ENCODE assay signal across 10 cellular contexts in genomic region chr5:60677831-60678664, GRCh38. TPM values are rescaled to one million over a fixed set of nuclear protein-coding genes. Genes with fewer than 3 reads are reported as not detected.
DNase-seq lines count a peak whose midpoint lies in the region; ATAC-seq and TF ChIP-seq lines count a peak whose summit lies in the region.
"Had no signal": no experiment of that assay in that cellular context is flagged by ENCODE, and none has a peak within 500 bp of the region (broad histone marks: within the 10 kb centered on the region; RNA-seq: fewer than 3 reads in every experiment).

No MANE protein-coding gene starts in this region.

- H3K36me3 ChIP-seq in PC-3 (ENCODE audit: low read depth, low read length), result no peaks in the 10 kb centered on the region
- H3K36me3 ChIP-seq in esophagus squamous epithelium, result no peaks in the 10 kb centered on the region

- no peaks in the 10 kb centered on the region for H3K9me2 ChIP-seq in PC-3 (replicated peaks; ENCODE audit: low read length)

- intact Hi-C loops in PC-3 (cut with micrococcal nuclease), result loop anchor here (1.0 to 2.0 kb wide), 6 partner anchors 21 to 251 kb away; partner anchors contain the start of gene ELOVL7
- intact Hi-C loops in esophagus squamous epithelium (cut with DNase I), result loop anchor here (10.0 kb wide), 1 partner anchor 863 kb away; no protein-coding TSS in a partner anchor
- intact Hi-C loops in sciatic nerve (cut with DNase I), result no loop called here

- no TSS peak for BruUV-seq in PC-3 (replicated peaks; lab: Mats Ljungman, UMichigan)

- DNase-seq in AG20443 (ENCODE audit: low spot score) (peak; percentile 52), GM10266 (ENCODE audit: extremely low spot score) (peak; percentile 25), PC-3 (peak; percentile 82), esophagus squamous epithelium (lab: John Stamatoyannopoulos, UW) (no peak), renal cortical epithelial cell (ENCODE audit: low read depth) (peak; percentile 72), SK-N-DZ (ENCODE audit: low spot score) (no peak), sciatic nerve (ENCODE audit: low spot score) (no peak)

- CTCF ChIA-PET in PC-3 (lab: Charles Lee), result interaction anchor here (0.6 to 0.8 kb wide), 2 partner anchors 10 to 26 kb away, joined by 3 to 5 read pairs; no protein-coding TSS in a partner anchor

- no peak for TF ChIP-seq POLR2A in esophagus squamous epithelium (IDR thresholded peaks at IDR 0.05)

- H3K4me3 ChIP-seq in PC-3 (ENCODE audit: low read length) (peak overlapping the region; percentile 7; the same call in 1 of the 2 replicates), esophagus squamous epithelium (no peak overlapping the region)
- H3K4me3 ChIP-seq: SJCRH30 had no signal

- no peak overlapping the region for H3K9ac ChIP-seq in PC-3 (ENCODE audit: low read length)

- H4K20me1 ChIP-seq in PC-3 (ENCODE audit: low read length), result 0 out of 2 replicates have a peak, but pooled peaks cover 4% of the 10 kb centered on the region

- no peaks in the 10 kb centered on the region for H3K27me3 ChIP-seq in PC-3 (ENCODE audit: low read length)
- H3K27me3 ChIP-seq in esophagus squamous epithelium, result no peaks in the 10 kb centered on the region
- H3K27me3 ChIP-seq: SJCRH30 had no signal

- H3K4me1 ChIP-seq in PC-3 (ENCODE audit: insufficient read depth, low read length) (peaks cover 23% of the 10 kb centered on the region), esophagus squamous epithelium (peaks cover 0 to 7% (median 0%) of the 10 kb centered on the region in 3 donors)

- ATAC-seq in HG02763 (IDR thresholded peaks at IDR 0.05; ENCODE audit: unreplicated experiment) (peak; percentile 68), PC-3 (peak; percentile 91), sciatic nerve (no peak)
- ATAC-seq: naive thymus-derived CD8-positive, alpha-beta T cell had no signal

- peak overlapping the region; percentile 36 for H3K4me2 ChIP-seq in PC-3 (ENCODE audit: low read length)

- H3K27ac ChIP-seq in PC-3 (ENCODE audit: low read length) (peak overlapping the region; percentile 65), esophagus squamous epithelium (no peak overlapping the region)
- H3K27ac ChIP-seq: SJCRH30 had no signal

- H3K9me3 ChIP-seq in PC-3 (ENCODE audit: low read length), result no peaks in the 10 kb centered on the region
- H3K9me3 ChIP-seq in esophagus squamous epithelium, result no peaks in the 10 kb centered on the region
- H3K9me3 ChIP-seq: SJCRH30 had no signal

- no peak overlapping the region for H2AFZ ChIP-seq in PC-3 (ENCODE audit: low read length)

- peaks cover 8% of the 10 kb centered on the region for H3F3A ChIP-seq in PC-3 (ENCODE audit: low read length, unreplicated experiment)

- peaks cover 79% of the 10 kb centered on the region for H3K79me2 ChIP-seq in PC-3 (ENCODE audit: low read length)

- peak; percentile 51 for TF ChIP-seq CTCF in GM10266 (IDR thresholded peaks at IDR 0.05; ENCODE audit: control insufficient read depth, insufficient read depth, low read depth, missing control alignments)
- peak; percentile 70 for TF ChIP-seq CTCF in PC-3 (conservative IDR thresholded peaks at IDR 0.05; ENCODE audit: low read depth, low read length)
- TF ChIP-seq CTCF in esophagus squamous epithelium (IDR thresholded peaks at IDR 0.05), result peak in 5 of 6 experiments; percentile 20 to 57 (median 22)

- POLR2A ChIA-PET in PC-3 (lab: Charles Lee; ENCODE audit: unreplicated experiment), result no interaction called here

- WGBS in esophagus squamous epithelium, 2 donors, result 34 to 36% methylated on average over 6 of the region's 6 CpGs

RNA-seq across cellular contexts. Expression of gene DEPDC1B, which starts 21.9 kb away (rescaled TPM):
- total RNA-seq in PC-3 (2014; rRNA removed), result 22.7 and 23.8 TPM in 2 replicates
- 10 to 100 TPM in 1 of 4 donors, 1 to 10 TPM in 3; 1.9 to 10.3 (median 5.3) TPM for total RNA-seq in esophagus squamous epithelium
- total RNA-seq in renal cortical epithelial cell, result 5.7 and 17.9 TPM in 2 replicates
- 50.4 and 52.4 TPM in 2 replicates for polyA plus RNA-seq in SK-N-DZ (2014; cell fraction: cytosol; rRNA removed)
- polyA plus RNA-seq in SK-N-DZ (2014; cell fraction: nucleus; rRNA removed), result 51.1 and 65.7 TPM in 2 replicates
- total RNA-seq in sciatic nerve, result 9.8 TPM
- total RNA-seq: naive thymus-derived CD8-positive, alpha-beta T cell had no signal

Comparison
In these comparisons a context has a peak if more than half of its experiments do, and no peak if none do; other contexts are left out.
1. DNase-seq: peak in AG20443 (single experiment), GM10266 (single experiment), PC-3 (single experiment) and renal cortical epithelial cell (single experiment); none in esophagus squamous epithelium (single experiment), SK-N-DZ (single experiment) and sciatic nerve (single experiment).
2. Peak in every context shown above with its lines, with median percentiles within 50 percentile points of each other: CTCF ChIP-seq.